Comparison of ENCODE assay signal across 26 cellular contexts in genomic region chr17:50310455-50311111, GRCh38. TPM values are rescaled to one million over a fixed set of nuclear protein-coding genes. Genes with fewer than 3 reads are reported as not detected.
DNase-seq lines count a peak whose midpoint lies in the region; ATAC-seq, FAIRE-seq and TF ChIP-seq lines count a peak whose summit lies in the region.
"Had no signal": no experiment of that assay in that cellular context is flagged by ENCODE, and none has a peak within 500 bp of the region (broad histone marks: within the 10 kb centered on the region; RNA-seq: fewer than 3 reads in every experiment).

No MANE protein-coding gene starts in this region.

- H3F3A ChIP-seq in SK-N-SH (replicated peaks; ENCODE audit: insufficient read depth) = no peaks in the 10 kb centered on the region

- BruUV-seq in K562 (replicated peaks; lab: Mats Ljungman, UMichigan) = no TSS peak

- no peaks in the 10 kb centered on the region for H3K36me3 Mint-ChIP-seq in natural killer cell treated with Interleukin-12 subunit alpha and Interleukin-12 subunit beta and Interleukin-15 and Interleukin-18, amount 100 ng/mL, for 72 hours
- no peaks in the 10 kb centered on the region for H3K36me3 Mint-ChIP-seq in natural killer cell
- H3K36me3 Mint-ChIP-seq: CD14-positive monocyte, mesothelial cell of epicardium, naive B cell had no signal

- H3K9me2 ChIP-seq in SK-N-SH = no peaks in the 10 kb centered on the region

- H4K20me1 ChIP-seq in SK-N-SH (ENCODE audit: insufficient read depth) (no peaks in the 10 kb centered on the region), K562 (replicated peaks; ENCODE audit: control insufficient read depth, insufficient read depth, low read length) (no peaks in the 10 kb centered on the region; the same call in 1 of the 2 replicates)

- no peak overlapping the region for H3K9ac ChIP-seq in SK-N-SH
- H3K9ac ChIP-seq in K562 (ENCODE audit: insufficient read depth in 1 of 2, low read depth in 2 of 2, low read length in 2 of 2) = no peak overlapping the region

- peaks cover 9 to 12% of the 10 kb centered on the region in 2 donors for H3K4me1 Mint-ChIP-seq in natural killer cell treated with Interleukin-12 subunit alpha and Interleukin-12 subunit beta and Interleukin-15 and Interleukin-18, amount 100 ng/mL, for 72 hours (ENCODE audit: low read depth in 2 of 2)
- H3K4me1 Mint-ChIP-seq in natural killer cell = no peaks in the 10 kb centered on the region
- H3K4me1 Mint-ChIP-seq: CD14-positive monocyte, naive B cell had no signal

- H3K79me2 ChIP-seq in SK-N-SH (ENCODE audit: insufficient read depth) (no peaks in the 10 kb centered on the region), K562 (ENCODE audit: control insufficient read depth, insufficient read depth, low read length) (no peaks in the 10 kb centered on the region)

- WGBS in SK-N-SH (ENCODE audit: low lambda C conversion rate) = 31% methylated on average over 3 of the region's 3 CpGs
- 0% methylated on average over 3 of the region's 3 CpGs for WGBS in K562 (ENCODE audit: insufficient coverage, low coverage, missing lambda C conversion rate)

- H3K4me3 ChIP-seq in SK-N-SH (ENCODE audit: low read depth in 2 of 2, low read length in 1 of 2) (no peak overlapping the region), K562 (no peak overlapping the region)
- H3K4me3 ChIP-seq: breast epithelium, skin epidermis, suprapubic skin had no signal

- no peaks in the 10 kb centered on the region for H3K4me1 ChIP-seq in SK-N-SH (ENCODE audit: control insufficient read depth in 1 of 2, insufficient read depth in 2 of 2, low read depth in 1 of 2, low read length in 1 of 2)
- peaks cover 0 to 15% of the 10 kb centered on the region in 2 experiments; a peak in 2 of 5 replicates for H3K4me1 ChIP-seq in K562 (replicated peaks in 1 of 2; ENCODE audit: control insufficient read depth in 2 of 2, insufficient read depth in 2 of 2, low read length in 2 of 2)
- H3K4me1 ChIP-seq: breast epithelium, suprapubic skin had no signal

- TF ChIP-seq RAD21 in SK-N-SH (IDR thresholded peaks at IDR 0.05; ENCODE audit: low read length) (no peak), K562 (CRISPR knock-in tag; conservative IDR thresholded peaks at IDR 0.05 in 1 of 2, IDR thresholded peaks at IDR 0.05 in 1 of 2) (no peak)

- CTCF ChIA-PET in SK-N-SH (lab: Yijun Ruan, JAX) (interaction anchor here (0.9 to 53.3 kb wide), 4 partner anchors 15 to 99 kb away, joined by 3 to 2150 read pairs (median 31); partner anchors contain the start of genes COL1A1, LRRC59 and TMEM92), K562 (lab: Yijun Ruan, JAX; ENCODE audit: low intra/inter-chr PET ratio) (no interaction called here), HEK293T (lab: Yijun Ruan, JAX) (interaction anchor here (0.6 kb wide), 1 partner anchor 13 kb away, joined by 3 read pairs; no protein-coding TSS in a partner anchor)

- no peak for DNase-seq in SK-N-SH
- DNase-seq in natural killer cell treated with Interleukin-12 subunit alpha and Interleukin-12 subunit beta and Interleukin-15 and Interleukin-18, amount 100 ng/mL, for 72 hours (ENCODE audit: low spot score) = no peak
- DNase-seq in natural killer cell = no peak
- no peak for DNase-seq in K562 (ENCODE audit: extremely low read depth in 1 of 4, low spot score in 3 of 4)
- no peak for DNase-seq in pons (ENCODE audit: low spot score)
- DNase-seq in HEK293T (ENCODE audit: extremely low spot score) = no peak
- DNase-seq: 8988T; activated CD4-positive, alpha-beta T cell treated with anti-CD3 and anti-CD28 coated beads, Interleukin-2, amount 10 ng/mL, durations not matched to agents 7 days and 5 days; amygdala; Calu3; islet precursor cell; left ventricle myocardium superior; naive B cell; NCI-H1694; nucleus accumbens; stimulated activated CD8-positive, alpha-beta memory T cell treated with anti-CD3 and anti-CD28 coated beads, Interleukin-4, amount 100 ng/mL, for 48 hours had no signal

- ATAC-seq in SK-N-SH treated with all-trans-retinoic acid at 6 μM for 48 hours = peak; percentile 59
- no peak for ATAC-seq in natural killer cell treated with Interleukin-12 subunit alpha and Interleukin-12 subunit beta and Interleukin-15 and Interleukin-18, amount 100 ng/mL, for 72 hours
- no peak for ATAC-seq in natural killer cell
- no peak for ATAC-seq in K562
- no peak for ATAC-seq in GM21367 (IDR thresholded peaks at IDR 0.05; ENCODE audit: unreplicated experiment)
- ATAC-seq: left ventricle myocardium superior had no signal

- H3K9me3 ChIP-seq in SK-N-SH (no peaks in the 10 kb centered on the region), K562 (replicated peaks; ENCODE audit: control insufficient read depth, insufficient read depth, low read depth, low read length) (no peaks in the 10 kb centered on the region)
- H3K9me3 ChIP-seq: breast epithelium, suprapubic skin had no signal

- in situ Hi-C loops in K562 (cut with MboI) = no loop called here

- no peaks in the 10 kb centered on the region for H3K36me3 ChIP-seq in SK-N-SH (replicated peaks in 1 of 2; ENCODE audit: control insufficient read depth in 1 of 2, insufficient read depth in 2 of 2, low read length in 1 of 2)
- H3K36me3 ChIP-seq in K562 (ENCODE audit: control insufficient read depth, insufficient read depth, low read length) = no peaks in the 10 kb centered on the region
- H3K36me3 ChIP-seq: breast epithelium, suprapubic skin had no signal

- TF ChIP-seq CTCF in SK-N-SH (IDR thresholded peaks at IDR 0.05) = no peak
- no peak for TF ChIP-seq CTCF in natural killer cell (IDR thresholded peaks at IDR 0.05)
- no peak for TF ChIP-seq CTCF in K562 (IDR thresholded peaks at IDR 0.05 in 2 of 3, conservative IDR thresholded peaks at IDR 0.05 in 1 of 3; ENCODE audit: insufficient read depth in 2 of 3, low read depth in 1 of 3, low read length in 3 of 3)

- H3K4me2 ChIP-seq in SK-N-SH = no peak overlapping the region
- H3K4me2 ChIP-seq in K562 (ENCODE audit: insufficient read depth, low read length) = no peak overlapping the region

- H2AFZ ChIP-seq in SK-N-SH (ENCODE audit: low read depth) (no peak overlapping the region), K562 (ENCODE audit: low read depth, low read length) (no peak overlapping the region)

- intact Hi-C loops in natural killer cell (cut with micrococcal nuclease) (loop anchor here (10.0 kb wide), 1 partner anchor 56 kb away; no protein-coding TSS in a partner anchor), K562 (cut with micrococcal nuclease) (no loop called here)

- peak overlapping the region; percentile 34 to 43 for H3K27ac Mint-ChIP-seq in natural killer cell treated with Interleukin-12 subunit alpha and Interleukin-12 subunit beta and Interleukin-15 and Interleukin-18, amount 100 ng/mL, for 72 hours
- no peak overlapping the region for H3K27ac Mint-ChIP-seq in natural killer cell
- H3K27ac Mint-ChIP-seq: activated CD4-positive, alpha-beta T cell treated with anti-CD3 and anti-CD28 coated beads, Interleukin-2, amount 10 ng/mL, durations not matched to agents 7 days and 5 days; CD14-positive monocyte; mesothelial cell of epicardium had no signal

- FAIRE-seq in K562 (lab: Jason Lieb, UNC) = no peak

- H3K9me3 Mint-ChIP-seq in natural killer cell treated with Interleukin-12 subunit alpha and Interleukin-12 subunit beta and Interleukin-15 and Interleukin-18, amount 100 ng/mL, for 72 hours = no peaks in the 10 kb centered on the region
- H3K9me3 Mint-ChIP-seq in natural killer cell = no peaks in the 10 kb centered on the region
- H3K9me3 Mint-ChIP-seq: activated CD4-positive, alpha-beta T cell treated with anti-CD3 and anti-CD28 coated beads, Interleukin-2, amount 10 ng/mL, durations not matched to agents 7 days and 5 days; CD14-positive monocyte; mesothelial cell of epicardium; naive B cell had no signal

- POLR2A ChIA-PET in SK-N-SH (lab: Yijun Ruan, JAX) (no interaction called here), K562 (lab: Yijun Ruan, JAX) (interaction anchor here (0.6 to 1.2 kb wide), 3 partner anchors 13 to 324 kb away, joined by 3 to 4 read pairs (median 3); no protein-coding TSS in a partner anchor), HEK293T (lab: Yijun Ruan, JAX) (no interaction called here)

- TF ChIP-seq EP300 in SK-N-SH (IDR thresholded peaks at IDR 0.05; ENCODE audit: borderline replicate concordance in 1 of 2, low read depth in 1 of 2, low read length in 1 of 2) (no peak), K562 (IDR thresholded peaks at IDR 0.05; ENCODE audit: low read length) (no peak)

- 0 out of 2 replicates have a peak, but pooled peaks cover 9% of the 10 kb centered on the region for H3K27me3 ChIP-seq in SK-N-SH (ENCODE audit: insufficient read depth)
- H3K27me3 ChIP-seq in K562 (ENCODE audit: control insufficient read depth in 2 of 2, insufficient read depth in 2 of 2, low read length in 2 of 2) = peaks cover 6 to 36% of the 10 kb centered on the region in 2 experiments; a peak in 4 of 5 replicates
- H3K27me3 ChIP-seq: breast epithelium had no signal

- H3K9me1 ChIP-seq in K562 (ENCODE audit: control insufficient read depth, insufficient read depth, low read length) = no peaks in the 10 kb centered on the region

- H3K27me3 Mint-ChIP-seq in natural killer cell treated with Interleukin-12 subunit alpha and Interleukin-12 subunit beta and Interleukin-15 and Interleukin-18, amount 100 ng/mL, for 72 hours = peaks cover 31 to 38% of the 10 kb centered on the region in 2 donors
- peaks cover 10 to 28% of the 10 kb centered on the region in 2 donors for H3K27me3 Mint-ChIP-seq in natural killer cell (ENCODE audit: low read depth in 2 of 2)

- peak overlapping the region; percentile 70 for H3K4me3 Mint-ChIP-seq in natural killer cell treated with Interleukin-12 subunit alpha and Interleukin-12 subunit beta and Interleukin-15 and Interleukin-18, amount 100 ng/mL, for 72 hours
- no peak overlapping the region for H3K4me3 Mint-ChIP-seq in natural killer cell
- H3K4me3 Mint-ChIP-seq: activated CD4-positive, alpha-beta T cell treated with anti-CD3 and anti-CD28 coated beads, Interleukin-2, amount 10 ng/mL, durations not matched to agents 7 days and 5 days; mesothelial cell of epicardium; naive B cell had no signal

- no peak overlapping the region for H3K27ac ChIP-seq in SK-N-SH (ENCODE audit: low read depth in 2 of 2, low read length in 1 of 2)
- H3K27ac ChIP-seq in K562 (ENCODE audit: extremely low read depth, low read depth, low read length) = no peak overlapping the region
- H3K27ac ChIP-seq: breast epithelium, epithelial cell of prostate, RWPE1, skin epidermis, suprapubic skin had no signal

- no peak for TF ChIP-seq POLR2A in K562 (conservative IDR thresholded peaks at IDR 0.05)

RNA-seq across cellular contexts. Expression of gene XYLT2, which starts 35.3 kb away (rescaled TPM):
- polyA plus RNA-seq in SK-N-SH (2012; rRNA removed) = 26.5 and 28.4 TPM in 2 replicates
- polyA plus RNA-seq in SK-N-SH (2012; cell fraction: cytosol; rRNA removed) = 8.5 and 14.2 TPM in 2 replicates
- polyA plus RNA-seq in SK-N-SH (2012; cell fraction: nucleus; rRNA removed) = 52.8 and 55.8 TPM in 2 replicates
- 10 to 100 TPM; 19.6 to 27.1 TPM for total RNA-seq in natural killer cell treated with Interleukin-12 subunit alpha and Interleukin-12 subunit beta and Interleukin-15 and Interleukin-18, amount 100 ng/mL, for 72 hours
- total RNA-seq in natural killer cell = 10 to 100 TPM; 16.3 to 25.4 (median 18.6) TPM
- 16.9 and 49.3 TPM in 2 replicates for total RNA-seq in K562 (2011; cell fraction: chromatin; rRNA removed; ENCODE audit: low replicate concordance)
- total RNA-seq in K562 (2011; cell fraction: nucleolus; rRNA removed) = 28.8 and 34.7 TPM in 2 replicates
- total RNA-seq in K562 (2011; cell fraction: nucleoplasm; rRNA removed) = 27.6 and 29.6 TPM in 2 replicates
- 9.1 and 14.0 TPM in 2 replicates for total RNA-seq in K562 (2014; rRNA removed)
- 2.0 and 2.4 TPM in 2 replicates for total RNA-seq in K562 (2014; rRNA removed; fragmentation: Illumina TruSeq; extraction: Trizol)
- total RNA-seq in K562 (2015; rRNA removed; fragmentation: Illumina TruSeq; extraction: Trizol) = 4.5 and 10.6 TPM in 2 replicates
- total RNA-seq in K562 (2021) = 8.9 and 9.5 TPM in 2 replicates
- 3.8 and 8.4 TPM in 2 replicates for polyA plus RNA-seq in K562 (2011; rRNA removed)
- 7.0 and 11.0 TPM in 2 replicates for polyA plus RNA-seq in K562 (2011; cell fraction: cytosol; rRNA removed)
- polyA plus RNA-seq in K562 (2011; cell fraction: nucleus; rRNA removed) = 19.7 and 30.0 TPM in 2 replicates
- polyA plus RNA-seq in K562 (2012) = 6.2 and 10.6 TPM in 2 replicates
- 4.3 and 6.5 TPM in 2 replicates for polyA plus RNA-seq in K562 (2014; fragmentation: Illumina TruSeq; extraction: Trizol)
- polyA plus RNA-seq in K562 (2014; fragmentation: Nextera tagmentation; extraction: Ambion mirVana) = 1 to 10 TPM in 1 of 2 experiments, under 1 TPM in 1; 0.63 to 1.0 TPM
- 7.3 and 8.0 TPM in 2 replicates for polyA plus RNA-seq in K562 (2014; rRNA removed)
- 6.2 and 7.9 TPM in 2 replicates for polyA minus RNA-seq in K562 (2011; rRNA and poly(A)+ RNA removed)
- 8.8 and 29.4 TPM in 2 replicates for polyA minus RNA-seq in K562 (2011; cell fraction: cytosol; rRNA and poly(A)+ RNA removed)
- 9.4 and 10.1 TPM in 2 replicates for polyA minus RNA-seq in K562 (2011; cell fraction: nucleus; rRNA and poly(A)+ RNA removed)

RNA-seq across cellular contexts. Expression of gene TMEM92, which starts 36.3 kb away (rescaled TPM):
- polyA plus RNA-seq in SK-N-SH (2012; rRNA removed) (0.28 and 0.46 TPM in 2 replicates), K562 (2011; rRNA removed) (0.22 and 1.1 TPM in 2 replicates), K562 (2014; fragmentation: Illumina TruSeq; extraction: Trizol) (2.1 and 2.6 TPM in 2 replicates), K562 (2014; fragmentation: Nextera tagmentation; extraction: Ambion mirVana) (under 1 TPM; 0.59 to 0.81 TPM), K562 (2014; rRNA removed) (0.09 and 0.49 TPM in 2 replicates)
- polyA plus RNA-seq in SK-N-SH (2012; cell fraction: cytosol; rRNA removed) = 0.06 and 0.16 TPM in 2 replicates
- 0.15 and 0.20 TPM in 2 replicates for polyA plus RNA-seq in SK-N-SH (2012; cell fraction: nucleus; rRNA removed)
- not detected for total RNA-seq in natural killer cell treated with Interleukin-12 subunit alpha and Interleukin-12 subunit beta and Interleukin-15 and Interleukin-18, amount 100 ng/mL, for 72 hours
- total RNA-seq in natural killer cell (not detected), K562 (2014; rRNA removed) (0.32 TPM in 1 of 2 replicates, not detected in the other), K562 (2014; rRNA removed; fragmentation: Illumina TruSeq; extraction: Trizol) (0.10 and 0.18 TPM in 2 replicates), K562 (2015; rRNA removed; fragmentation: Illumina TruSeq; extraction: Trizol) (0.14 and 0.23 TPM in 2 replicates), K562 (2021) (0.40 and 0.47 TPM in 2 replicates)
- total RNA-seq in K562 (2011; cell fraction: chromatin; rRNA removed; ENCODE audit: low replicate concordance) = 0.62 and 2.3 TPM in 2 replicates
- 0.79 and 2.2 TPM in 2 replicates for total RNA-seq in K562 (2011; cell fraction: nucleolus; rRNA removed)
- 0.44 and 1.2 TPM in 2 replicates for total RNA-seq in K562 (2011; cell fraction: nucleoplasm; rRNA removed)
- 1.3 and 3.2 TPM in 2 replicates for polyA plus RNA-seq in K562 (2011; cell fraction: cytosol; rRNA removed)
- 1.1 and 1.2 TPM in 2 replicates for polyA plus RNA-seq in K562 (2011; cell fraction: nucleus; rRNA removed)
- polyA plus RNA-seq in K562 (2012) = 0.73 and 2.3 TPM in 2 replicates
- 0.32 and 0.60 TPM in 2 replicates for polyA minus RNA-seq in K562 (2011; rRNA and poly(A)+ RNA removed)
- 0.64 and 2.3 TPM in 2 replicates for polyA minus RNA-seq in K562 (2011; cell fraction: cytosol; rRNA and poly(A)+ RNA removed)
- polyA minus RNA-seq in K562 (2011; cell fraction: nucleus; rRNA and poly(A)+ RNA removed) = 1.1 and 3.0 TPM in 2 replicates
- total RNA-seq: activated CD4-positive, alpha-beta T cell treated with anti-CD3 and anti-CD28 coated beads, Interleukin-2, amount 10 ng/mL, durations not matched to agents 7 days and 5 days; left ventricle myocardium superior; OCI-LY7 had no signal
- polyA plus RNA-seq: CD14-positive monocyte had no signal

Comparison
In these comparisons a context has a peak if more than half of its experiments do, and no peak if none do; other contexts are left out.
1. H3K27ac Mint-ChIP-seq: peak in natural killer cell treated with Interleukin-12 subunit alpha and Interleukin-12 subunit beta and Interleukin-15 and Interleukin-18, amount 100 ng/mL, for 72 hours (2 of 2); none in natural killer cell (0 of 2).